Comparison of ENCODE assay signal across 8 cellular contexts in genomic region chr2:231514951-231515297, GRCh38. TPM values are rescaled to one million over a fixed set of nuclear protein-coding genes. Genes with fewer than 3 reads are reported as not detected.
DNase-seq lines count a peak whose midpoint lies in the region; FAIRE-seq and TF ChIP-seq lines count a peak whose summit lies in the region.

No MANE protein-coding gene starts in this region.

- peaks cover 13% of the 10 kb centered on the region for H3K4me1 ChIP-seq in mucosa of stomach (ENCODE audit: control insufficient read depth, insufficient read depth, low read length)

- peak overlapping the region; percentile 86 for H3K4me3 ChIP-seq in AG04450 (ENCODE audit: low read depth, low read length)
- H3K4me3 ChIP-seq in HL-60 (replicated peaks; ENCODE audit: insufficient read depth, low read length) = peak overlapping the region; percentile 64
- peak overlapping the region; percentile 78 for H3K4me3 ChIP-seq in bronchial epithelial cell (ENCODE audit: low read depth, low read length)
- H3K4me3 ChIP-seq in mucosa of stomach (ENCODE audit: low read length) = peak overlapping the region; percentile 69

- TF ChIP-seq CTCF in AG04450 (IDR thresholded peaks at IDR 0.05; ENCODE audit: low read depth, low read length) (no peak), HL-60 (IDR thresholded peaks at IDR 0.05; ENCODE audit: insufficient read depth, low read length) (no peak), bronchial epithelial cell (IDR thresholded peaks at IDR 0.05; ENCODE audit: insufficient read depth, low read length, severe bottlenecking) (no peak)

- FAIRE-seq in bronchial epithelial cell (lab: Jason Lieb, UNC) = no peak

- DNase-seq in AG04450 (ENCODE audit: low read depth, low spot score) (no peak), HL-60 (ENCODE audit: low read depth in 1 of 2, low spot score in 1 of 2) (no peak), bronchial epithelial cell (ENCODE audit: low read depth) (no peak), SHP77 (lab: John Stamatoyannopoulos, UW) (no peak), hypothalamus (lab: John Stamatoyannopoulos, UW) (no peak), 8988T (no peak)
- no peak for DNase-seq in central memory CD4-positive, alpha-beta T cell

- H3K27me3 ChIP-seq in AG04450 (ENCODE audit: control insufficient read depth, insufficient read depth, low read length) = no peaks in the 10 kb centered on the region
- no peaks in the 10 kb centered on the region for H3K27me3 ChIP-seq in HL-60 (ENCODE audit: insufficient read depth, poor library complexity, severe bottlenecking)
- no peaks in the 10 kb centered on the region for H3K27me3 ChIP-seq in bronchial epithelial cell (ENCODE audit: control insufficient read depth, insufficient read depth, low read length)
- no peaks in the 10 kb centered on the region for H3K27me3 ChIP-seq in mucosa of stomach (ENCODE audit: control insufficient read depth, insufficient read depth, low read length)

- H3K9me3 ChIP-seq in AG04450 (ENCODE audit: control insufficient read depth, insufficient read depth, low read length) = peaks cover 4% of the 10 kb centered on the region; the same call in 1 of the 2 replicates
- H3K9me3 ChIP-seq in mucosa of stomach (ENCODE audit: control insufficient read depth, low read length) = no peaks in the 10 kb centered on the region

- H3K27ac ChIP-seq in AG04450 (ENCODE audit: low read depth, low read length) (peak overlapping the region; percentile 21), HL-60 (replicated peaks) (peak overlapping the region; percentile 91)

- POLR2A ChIA-PET in AG04450 (lab: Yijun Ruan, JAX) = no interaction called here

- H3K36me3 ChIP-seq in bronchial epithelial cell (ENCODE audit: control insufficient read depth, insufficient read depth, low read length) (no peaks in the 10 kb centered on the region), mucosa of stomach (ENCODE audit: control insufficient read depth, insufficient read depth, low read length) (no peaks in the 10 kb centered on the region)

- CTCF ChIA-PET in AG04450 (lab: Charles Lee) = no interaction called here

- H3K9ac ChIP-seq in mucosa of stomach (ENCODE audit: low read length) = peak overlapping the region; percentile 93

RNA-seq across cellular contexts. Expression of gene NMUR1, which starts 15.3 kb away (rescaled TPM):
- polyA plus RNA-seq in AG04450 (2011; rRNA removed) = not detected in 2 replicates
- polyA minus RNA-seq in AG04450 (2011; rRNA and poly(A)+ RNA removed) = not detected in 2 replicates
- total RNA-seq in bronchial epithelial cell = not detected in 2 replicates

RNA-seq across cellular contexts. Expression of gene NCL, which starts 50.6 kb away (rescaled TPM):
- 165 and 225 TPM in 2 replicates for polyA plus RNA-seq in AG04450 (2011; rRNA removed)
- 100 and 125 TPM in 2 replicates for polyA minus RNA-seq in AG04450 (2011; rRNA and poly(A)+ RNA removed)
- 134 and 175 TPM in 2 replicates for total RNA-seq in bronchial epithelial cell
